In the genomic region with DNA sequence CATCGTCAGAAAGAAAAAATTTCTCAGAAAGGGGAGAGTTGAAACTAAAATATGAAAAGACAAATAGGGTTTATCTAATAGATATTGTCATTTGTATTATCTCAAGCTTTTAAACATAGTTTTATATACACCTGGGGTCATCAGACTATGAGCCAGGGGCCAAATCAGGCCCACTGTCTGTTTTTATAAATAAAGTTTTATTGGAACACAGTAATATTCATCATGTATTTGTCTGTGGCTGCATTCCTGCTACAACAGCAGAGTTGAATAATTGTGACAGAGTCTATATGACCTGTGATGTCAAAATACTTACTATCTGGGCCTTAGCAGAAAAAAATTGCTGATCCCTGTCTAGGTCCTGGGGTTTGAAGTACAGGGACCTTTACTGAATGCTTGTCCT, we compare ENCODE assay signal across 2 cellular contexts.
TF ChIP-seq lines count a peak whose summit lies in the region.

No MANE protein-coding gene starts in this region.

TF ChIP-seq in GM23338, 12 proteins besides CTCF, POLR2A, EP300 and RAD21:
- TF ChIP-seq, protein P1, sequence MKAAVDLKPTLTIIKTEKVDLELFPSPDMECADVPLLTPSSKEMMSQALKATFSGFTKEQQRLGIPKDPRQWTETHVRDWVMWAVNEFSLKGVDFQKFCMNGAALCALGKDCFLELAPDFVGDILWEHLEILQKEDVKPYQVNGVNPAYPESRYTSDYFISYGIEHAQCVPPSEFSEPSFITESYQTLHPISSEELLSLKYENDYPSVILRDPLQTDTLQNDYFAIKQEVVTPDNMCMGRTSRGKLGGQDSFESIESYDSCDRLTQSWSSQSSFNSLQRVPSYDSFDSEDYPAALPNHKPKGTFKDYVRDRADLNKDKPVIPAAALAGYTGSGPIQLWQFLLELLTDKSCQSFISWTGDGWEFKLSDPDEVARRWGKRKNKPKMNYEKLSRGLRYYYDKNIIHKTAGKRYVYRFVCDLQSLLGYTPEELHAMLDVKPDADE (IDR thresholded peaks at IDR 0.05), result no peak
- TF ChIP-seq POLR2AphosphoS5 (IDR thresholded peaks at IDR 0.05; ENCODE audit: low read depth), result no peak
- no peak for TF ChIP-seq EZH2phosphoT487 (IDR thresholded peaks at IDR 0.05; ENCODE audit: unreplicated experiment)

TF ChIP-seq in K562, 482 proteins besides CTCF, POLR2A, EP300 and RAD21 (continued from another document):
- TF ChIP-seq, protein P2, sequence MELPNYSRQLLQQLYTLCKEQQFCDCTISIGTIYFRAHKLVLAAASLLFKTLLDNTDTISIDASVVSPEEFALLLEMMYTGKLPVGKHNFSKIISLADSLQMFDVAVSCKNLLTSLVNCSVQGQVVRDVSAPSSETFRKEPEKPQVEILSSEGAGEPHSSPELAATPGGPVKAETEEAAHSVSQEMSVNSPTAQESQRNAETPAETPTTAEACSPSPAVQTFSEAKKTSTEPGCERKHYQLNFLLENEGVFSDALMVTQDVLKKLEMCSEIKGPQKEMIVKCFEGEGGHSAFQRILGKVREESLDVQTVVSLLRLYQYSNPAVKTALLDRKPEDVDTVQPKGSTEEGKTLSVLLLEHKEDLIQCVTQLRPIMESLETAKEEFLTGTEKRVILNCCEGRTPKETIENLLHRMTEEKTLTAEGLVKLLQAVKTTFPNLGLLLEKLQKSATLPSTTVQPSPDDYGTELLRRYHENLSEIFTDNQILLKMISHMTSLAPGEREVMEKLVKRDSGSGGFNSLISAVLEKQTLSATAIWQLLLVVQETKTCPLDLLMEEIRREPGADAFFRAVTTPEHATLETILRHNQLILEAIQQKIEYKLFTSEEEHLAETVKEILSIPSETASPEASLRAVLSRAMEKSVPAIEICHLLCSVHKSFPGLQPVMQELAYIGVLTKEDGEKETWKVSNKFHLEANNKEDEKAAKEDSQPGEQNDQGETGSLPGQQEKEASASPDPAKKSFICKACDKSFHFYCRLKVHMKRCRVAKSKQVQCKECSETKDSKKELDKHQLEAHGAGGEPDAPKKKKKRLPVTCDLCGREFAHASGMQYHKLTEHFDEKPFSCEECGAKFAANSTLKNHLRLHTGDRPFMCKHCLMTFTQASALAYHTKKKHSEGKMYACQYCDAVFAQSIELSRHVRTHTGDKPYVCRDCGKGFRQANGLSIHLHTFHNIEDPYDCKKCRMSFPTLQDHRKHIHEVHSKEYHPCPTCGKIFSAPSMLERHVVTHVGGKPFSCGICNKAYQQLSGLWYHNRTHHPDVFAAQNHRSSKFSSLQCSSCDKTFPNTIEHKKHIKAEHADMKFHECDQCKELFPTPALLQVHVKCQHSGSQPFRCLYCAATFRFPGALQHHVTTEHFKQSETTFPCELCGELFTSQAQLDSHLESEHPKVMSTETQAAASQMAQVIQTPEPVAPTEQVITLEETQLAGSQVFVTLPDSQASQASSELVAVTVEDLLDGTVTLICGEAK (IDR thresholded peaks at IDR 0.05), result peak; percentile 96
- TF ChIP-seq, protein P2 (CRISPR knock-in tag; IDR thresholded peaks at IDR 0.05), result peak; percentile 87
- TF ChIP-seq CXXC5 (CRISPR knock-in tag; IDR thresholded peaks at IDR 0.05), result no peak
- no peak for TF ChIP-seq CAMTA2 (CRISPR knock-in tag; conservative IDR thresholded peaks at IDR 0.05)
- TF ChIP-seq, protein P3, sequence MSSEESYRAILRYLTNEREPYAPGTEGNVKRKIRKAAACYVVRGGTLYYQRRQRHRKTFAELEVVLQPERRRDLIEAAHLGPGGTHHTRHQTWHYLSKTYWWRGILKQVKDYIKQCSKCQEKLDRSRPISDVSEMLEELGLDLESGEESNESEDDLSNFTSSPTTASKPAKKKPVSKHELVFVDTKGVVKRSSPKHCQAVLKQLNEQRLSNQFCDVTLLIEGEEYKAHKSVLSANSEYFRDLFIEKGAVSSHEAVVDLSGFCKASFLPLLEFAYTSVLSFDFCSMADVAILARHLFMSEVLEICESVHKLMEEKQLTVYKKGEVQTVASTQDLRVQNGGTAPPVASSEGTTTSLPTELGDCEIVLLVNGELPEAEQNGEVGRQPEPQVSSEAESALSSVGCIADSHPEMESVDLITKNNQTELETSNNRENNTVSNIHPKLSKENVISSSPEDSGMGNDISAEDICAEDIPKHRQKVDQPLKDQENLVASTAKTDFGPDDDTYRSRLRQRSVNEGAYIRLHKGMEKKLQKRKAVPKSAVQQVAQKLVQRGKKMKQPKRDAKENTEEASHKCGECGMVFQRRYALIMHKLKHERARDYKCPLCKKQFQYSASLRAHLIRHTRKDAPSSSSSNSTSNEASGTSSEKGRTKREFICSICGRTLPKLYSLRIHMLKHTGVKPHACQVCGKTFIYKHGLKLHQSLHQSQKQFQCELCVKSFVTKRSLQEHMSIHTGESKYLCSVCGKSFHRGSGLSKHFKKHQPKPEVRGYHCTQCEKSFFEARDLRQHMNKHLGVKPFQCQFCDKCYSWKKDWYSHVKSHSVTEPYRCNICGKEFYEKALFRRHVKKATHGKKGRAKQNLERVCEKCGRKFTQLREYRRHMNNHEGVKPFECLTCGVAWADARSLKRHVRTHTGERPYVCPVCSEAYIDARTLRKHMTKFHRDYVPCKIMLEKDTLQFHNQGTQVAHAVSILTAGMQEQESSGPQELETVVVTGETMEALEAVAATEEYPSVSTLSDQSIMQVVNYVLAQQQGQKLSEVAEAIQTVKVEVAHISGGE (CRISPR knock-in tag; IDR thresholded peaks at IDR 0.05), result no peak
- TF ChIP-seq SMAD1 (IDR thresholded peaks at IDR 0.05; ENCODE audit: low read depth, low read length, partially characterized antibody), result no peak
- TF ChIP-seq NR2C1 (IDR thresholded peaks at IDR 0.05), result peak; percentile 40; the same call in 1 of the 2 replicates
- no peak for TF ChIP-seq NR2C1 (tag; IDR thresholded peaks at IDR 0.05)
TF ChIP-seq in K562: peak in this region for 2.
